Comparison of ENCODE assay signal across 2 cellular contexts in the genomic region with DNA sequence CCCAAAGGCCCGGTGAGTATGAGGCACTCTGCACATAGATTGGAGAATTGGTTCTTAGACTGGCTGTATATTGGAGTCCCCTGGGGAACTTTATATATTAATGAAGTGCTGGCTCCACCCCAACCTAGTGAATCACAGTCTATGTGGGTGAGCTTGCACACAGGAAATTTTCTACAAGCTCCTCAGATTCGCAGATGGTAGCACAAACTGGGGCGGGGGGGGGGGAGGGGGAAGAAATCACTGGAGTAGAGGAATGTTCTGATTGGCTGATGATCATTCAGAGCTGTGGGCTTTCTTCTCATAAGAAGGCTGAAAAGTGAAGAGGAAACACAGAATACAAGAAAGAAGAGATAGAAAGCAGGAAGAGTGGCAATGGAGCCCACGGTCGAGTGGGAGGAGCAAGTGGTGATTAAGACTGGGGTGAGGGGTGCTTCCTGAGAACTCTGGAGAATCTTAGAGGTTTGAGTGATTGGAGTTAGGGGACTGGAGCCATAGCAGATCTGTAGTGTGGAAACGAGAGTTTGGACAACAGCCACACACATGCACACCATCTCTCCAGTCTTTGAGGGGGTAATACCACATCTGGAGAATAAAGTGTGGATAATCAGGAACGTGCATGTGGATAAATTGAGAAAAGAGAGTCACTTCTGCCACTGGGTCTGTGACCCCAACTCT.
TF ChIP-seq lines count a peak whose summit lies in the region.

No MANE protein-coding gene starts in this region.

TF ChIP-seq in SK-N-SH treated with all-trans-retinoic acid at 6 μM for 48 hours, 23 proteins besides CTCF, POLR2A, EP300 and RAD21 (continued from another document):
- no peak for TF ChIP-seq CREB5 (CRISPR knock-in tag; IDR thresholded peaks at IDR 0.05; ENCODE audit: low read depth)
- no peak for TF ChIP-seq TOX (CRISPR knock-in tag; IDR thresholded peaks at IDR 0.05; ENCODE audit: borderline replicate concordance)
- no peak for TF ChIP-seq GLIS3 (CRISPR knock-in tag; IDR thresholded peaks at IDR 0.05)
- no peak for TF ChIP-seq ZFP30 (CRISPR knock-in tag; IDR thresholded peaks at IDR 0.05)
- TF ChIP-seq ZNF565 (CRISPR knock-in tag; conservative IDR thresholded peaks at IDR 0.05; ENCODE audit: low read depth) = no peak
- TF ChIP-seq, protein P1, sequence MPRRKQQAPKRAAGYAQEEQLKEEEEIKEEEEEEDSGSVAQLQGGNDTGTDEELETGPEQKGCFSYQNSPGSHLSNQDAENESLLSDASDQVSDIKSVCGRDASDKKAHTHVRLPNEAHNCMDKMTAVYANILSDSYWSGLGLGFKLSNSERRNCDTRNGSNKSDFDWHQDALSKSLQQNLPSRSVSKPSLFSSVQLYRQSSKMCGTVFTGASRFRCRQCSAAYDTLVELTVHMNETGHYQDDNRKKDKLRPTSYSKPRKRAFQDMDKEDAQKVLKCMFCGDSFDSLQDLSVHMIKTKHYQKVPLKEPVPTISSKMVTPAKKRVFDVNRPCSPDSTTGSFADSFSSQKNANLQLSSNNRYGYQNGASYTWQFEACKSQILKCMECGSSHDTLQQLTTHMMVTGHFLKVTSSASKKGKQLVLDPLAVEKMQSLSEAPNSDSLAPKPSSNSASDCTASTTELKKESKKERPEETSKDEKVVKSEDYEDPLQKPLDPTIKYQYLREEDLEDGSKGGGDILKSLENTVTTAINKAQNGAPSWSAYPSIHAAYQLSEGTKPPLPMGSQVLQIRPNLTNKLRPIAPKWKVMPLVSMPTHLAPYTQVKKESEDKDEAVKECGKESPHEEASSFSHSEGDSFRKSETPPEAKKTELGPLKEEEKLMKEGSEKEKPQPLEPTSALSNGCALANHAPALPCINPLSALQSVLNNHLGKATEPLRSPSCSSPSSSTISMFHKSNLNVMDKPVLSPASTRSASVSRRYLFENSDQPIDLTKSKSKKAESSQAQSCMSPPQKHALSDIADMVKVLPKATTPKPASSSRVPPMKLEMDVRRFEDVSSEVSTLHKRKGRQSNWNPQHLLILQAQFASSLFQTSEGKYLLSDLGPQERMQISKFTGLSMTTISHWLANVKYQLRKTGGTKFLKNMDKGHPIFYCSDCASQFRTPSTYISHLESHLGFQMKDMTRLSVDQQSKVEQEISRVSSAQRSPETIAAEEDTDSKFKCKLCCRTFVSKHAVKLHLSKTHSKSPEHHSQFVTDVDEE (CRISPR knock-in tag; IDR thresholded peaks at IDR 0.05) = no peak
TF ChIP-seq in SK-N-SH treated with all-trans-retinoic acid at 6 μM for 48 hours: peak in this region for 0.

TF ChIP-seq in SK-N-SH, 30 proteins besides CTCF, POLR2A, EP300 and RAD21 (continued from another document):
- TF ChIP-seq, protein P2, sequence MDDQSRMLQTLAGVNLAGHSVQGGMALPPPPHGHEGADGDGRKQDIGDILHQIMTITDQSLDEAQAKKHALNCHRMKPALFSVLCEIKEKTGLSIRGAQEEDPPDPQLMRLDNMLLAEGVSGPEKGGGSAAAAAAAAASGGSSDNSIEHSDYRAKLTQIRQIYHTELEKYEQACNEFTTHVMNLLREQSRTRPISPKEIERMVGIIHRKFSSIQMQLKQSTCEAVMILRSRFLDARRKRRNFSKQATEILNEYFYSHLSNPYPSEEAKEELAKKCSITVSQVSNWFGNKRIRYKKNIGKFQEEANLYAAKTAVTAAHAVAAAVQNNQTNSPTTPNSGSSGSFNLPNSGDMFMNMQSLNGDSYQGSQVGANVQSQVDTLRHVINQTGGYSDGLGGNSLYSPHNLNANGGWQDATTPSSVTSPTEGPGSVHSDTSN (IDR thresholded peaks at IDR 0.05) = no peak
- no peak for TF ChIP-seq GATA2 (CRISPR knock-in tag; IDR thresholded peaks at IDR 0.05)
- no peak for TF ChIP-seq FOXJ3 (CRISPR knock-in tag; IDR thresholded peaks at IDR 0.05)
- TF ChIP-seq MXI1 (IDR thresholded peaks at IDR 0.05; ENCODE audit: low read depth, low read length) = no peak
- TF ChIP-seq ZBTB33 (IDR thresholded peaks at IDR 0.05; ENCODE audit: borderline replicate concordance, low read depth) = no peak
- TF ChIP-seq FOXM1 (IDR thresholded peaks at IDR 0.05; ENCODE audit: low read depth) = no peak
- no peak for TF ChIP-seq USF1 (IDR thresholded peaks at IDR 0.05; ENCODE audit: borderline replicate concordance, low read depth)
- TF ChIP-seq CHD2 (IDR thresholded peaks at IDR 0.05; ENCODE audit: low read length, partially characterized antibody) = no peak
- no peak for TF ChIP-seq REST (IDR thresholded peaks at IDR 0.05; ENCODE audit: low read depth, low read length)
- TF ChIP-seq NFIC (IDR thresholded peaks at IDR 0.05; ENCODE audit: borderline replicate concordance) = no peak
- TF ChIP-seq, protein P3, sequence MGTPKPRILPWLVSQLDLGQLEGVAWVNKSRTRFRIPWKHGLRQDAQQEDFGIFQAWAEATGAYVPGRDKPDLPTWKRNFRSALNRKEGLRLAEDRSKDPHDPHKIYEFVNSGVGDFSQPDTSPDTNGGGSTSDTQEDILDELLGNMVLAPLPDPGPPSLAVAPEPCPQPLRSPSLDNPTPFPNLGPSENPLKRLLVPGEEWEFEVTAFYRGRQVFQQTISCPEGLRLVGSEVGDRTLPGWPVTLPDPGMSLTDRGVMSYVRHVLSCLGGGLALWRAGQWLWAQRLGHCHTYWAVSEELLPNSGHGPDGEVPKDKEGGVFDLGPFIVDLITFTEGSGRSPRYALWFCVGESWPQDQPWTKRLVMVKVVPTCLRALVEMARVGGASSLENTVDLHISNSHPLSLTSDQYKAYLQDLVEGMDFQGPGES (IDR thresholded peaks at IDR 0.05; ENCODE audit: low read depth, low read length) = no peak
- no peak for TF ChIP-seq TAF1 (IDR thresholded peaks at IDR 0.05; ENCODE audit: borderline replicate concordance, low read depth, low read length)
